In the genomic region with DNA sequence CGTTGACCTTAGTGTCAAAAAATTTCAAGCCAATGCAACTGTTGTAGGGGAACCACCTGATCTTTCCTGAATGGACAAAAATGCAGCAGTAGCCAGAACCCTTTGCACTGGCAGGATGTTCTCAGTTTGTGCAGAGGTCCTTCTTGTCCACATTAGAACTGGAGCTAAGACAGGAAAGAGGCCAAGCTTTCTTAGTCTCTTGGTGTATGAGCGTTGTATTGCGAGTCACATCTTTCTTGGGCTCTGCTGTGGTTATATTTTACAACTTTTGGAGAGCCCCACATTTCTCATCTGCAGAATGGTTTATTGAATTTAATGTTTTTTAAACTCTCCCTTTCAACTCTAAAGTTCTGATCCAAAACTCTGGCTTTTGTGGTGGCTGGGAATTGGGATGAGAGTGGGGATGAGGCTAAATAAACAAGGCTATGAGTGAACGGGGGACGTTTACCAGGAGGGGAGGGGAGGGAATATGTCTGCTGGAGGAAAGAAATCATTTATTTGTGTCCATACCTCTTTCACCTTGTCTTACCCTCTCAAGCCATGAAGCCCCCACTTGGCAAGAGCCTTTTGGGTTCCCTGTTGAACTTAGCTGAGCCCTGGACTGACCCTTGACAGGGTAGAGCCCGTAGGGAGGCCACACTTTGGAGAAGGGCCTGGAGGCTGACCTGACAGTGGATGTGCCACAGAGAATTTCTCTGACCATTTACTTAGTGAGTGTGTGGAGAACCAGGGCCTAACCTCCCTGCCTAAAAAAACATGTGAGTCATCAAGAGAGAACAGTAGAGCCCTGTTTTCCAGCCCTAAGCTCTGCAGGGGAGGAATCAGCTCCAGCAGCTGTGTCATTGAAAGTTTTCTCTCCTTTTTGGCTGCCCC, we compare ENCODE assay signal across 8 cellular contexts. TPM values are rescaled to one million over a fixed set of nuclear protein-coding genes. Genes with fewer than 3 reads are reported as not detected.
DNase-seq lines count a peak whose midpoint lies in the region; ATAC-seq, FAIRE-seq and TF ChIP-seq lines count a peak whose summit lies in the region.

No MANE protein-coding gene starts in this region.

- H3K4me3 ChIP-seq in dorsolateral prefrontal cortex: no peak overlapping the region
- no peak overlapping the region for H3K4me3 ChIP-seq in kidney (ENCODE audit: low read length in 2 of 2)

- no peaks in the 10 kb centered on the region for H3K36me3 Mint-ChIP-seq in natural killer cell treated with Interleukin-12 subunit alpha and Interleukin-12 subunit beta and Interleukin-15 and Interleukin-18, amount 100 ng/mL, for 72 hours

- H3K4me1 ChIP-seq in kidney (ENCODE audit: control insufficient read depth in 1 of 2, insufficient read depth in 1 of 2, low read depth in 1 of 2, low read length in 2 of 2): peaks cover 0 to 1% of the 10 kb centered on the region in 2 donors

- H3K27me3 ChIP-seq in dorsolateral prefrontal cortex: no peaks in the 10 kb centered on the region

- DNase-seq in AG09319 (ENCODE audit: extremely low read depth, low read depth) (peak; percentile 37), NCI-H460 (ENCODE audit: extremely low read depth, low read depth) (peak; percentile 59), dorsolateral prefrontal cortex (peak in 1 of 10 donors; percentile 28), NCI-H1417 (lab: John Stamatoyannopoulos, UW) (no peak), kidney (no peak)
- no peak for DNase-seq in natural killer cell treated with Interleukin-12 subunit alpha and Interleukin-12 subunit beta and Interleukin-15 and Interleukin-18, amount 100 ng/mL, for 72 hours (ENCODE audit: low spot score)

- no peak for TF ChIP-seq CTCF in AG09319 (IDR thresholded peaks at IDR 0.05; ENCODE audit: low read depth, low read length)
- no peak for TF ChIP-seq CTCF in dorsolateral prefrontal cortex (IDR thresholded peaks at IDR 0.05 in 54 of 56, conservative IDR thresholded peaks at IDR 0.05 in 2 of 56; ENCODE audit: low read depth in 1 of 56, partially characterized antibody in 56 of 56)
- no peak for TF ChIP-seq CTCF in kidney (IDR thresholded peaks at IDR 0.05; ENCODE audit: borderline replicate concordance, extremely low read depth, insufficient read depth)

- H3K27ac Mint-ChIP-seq in natural killer cell treated with Interleukin-12 subunit alpha and Interleukin-12 subunit beta and Interleukin-15 and Interleukin-18, amount 100 ng/mL, for 72 hours: peak overlapping the region; percentile 75 to 90

- H3K27ac ChIP-seq in dorsolateral prefrontal cortex: peak overlapping the region in 49 of 59 donors; percentile 6 to 92 (median 65)
- H3K27ac ChIP-seq in kidney (ENCODE audit: low read depth in 2 of 2, low read length in 2 of 2): no peak overlapping the region

- H3K9me3 Mint-ChIP-seq in natural killer cell treated with Interleukin-12 subunit alpha and Interleukin-12 subunit beta and Interleukin-15 and Interleukin-18, amount 100 ng/mL, for 72 hours: peaks cover 2% of the 10 kb centered on the region

- no peaks in the 10 kb centered on the region for H3K9me3 ChIP-seq in kidney (ENCODE audit: control insufficient read depth in 1 of 2, low read length in 2 of 2)

- H3K9ac ChIP-seq in kidney (ENCODE audit: low read length in 2 of 2): no peak overlapping the region

- H3K4me3 Mint-ChIP-seq in natural killer cell treated with Interleukin-12 subunit alpha and Interleukin-12 subunit beta and Interleukin-15 and Interleukin-18, amount 100 ng/mL, for 72 hours: peak overlapping the region; percentile 66

- ATAC-seq in natural killer cell treated with Interleukin-12 subunit alpha and Interleukin-12 subunit beta and Interleukin-15 and Interleukin-18, amount 100 ng/mL, for 72 hours: peak; percentile 64
- no peak for ATAC-seq in GM19351 (IDR thresholded peaks at IDR 0.05; ENCODE audit: unreplicated experiment)
- no peak for ATAC-seq in HG02870 (IDR thresholded peaks at IDR 0.05; ENCODE audit: unreplicated experiment)

- no peaks in the 10 kb centered on the region for H3K27me3 Mint-ChIP-seq in natural killer cell treated with Interleukin-12 subunit alpha and Interleukin-12 subunit beta and Interleukin-15 and Interleukin-18, amount 100 ng/mL, for 72 hours

- FAIRE-seq in kidney (lab: Jason Lieb, UNC): no peak

- intact Hi-C loops in dorsolateral prefrontal cortex (cut with DNase I) (loop anchor here in 1 of 2 donors (10.0 kb wide), 1 partner anchor 537 kb away; no protein-coding TSS in a partner anchor), kidney (cut with DNase I) (loop anchor here (10.0 kb wide), 1 partner anchor 177 kb away; no protein-coding TSS in a partner anchor)

- H3K36me3 ChIP-seq in kidney (ENCODE audit: control insufficient read depth in 1 of 2, insufficient read depth in 2 of 2, low read length in 2 of 2): no peaks in the 10 kb centered on the region

- peaks cover 53 to 57% of the 10 kb centered on the region in 2 donors for H3K4me1 Mint-ChIP-seq in natural killer cell treated with Interleukin-12 subunit alpha and Interleukin-12 subunit beta and Interleukin-15 and Interleukin-18, amount 100 ng/mL, for 72 hours (ENCODE audit: low read depth in 2 of 2)

RNA-seq across cellular contexts. Expression of gene CHI3L2, which starts 0.6 kb away (rescaled TPM):
- total RNA-seq in NCI-H460 (2014; rRNA removed; shearing (Covaris generic)): 0.92 and 1.2 TPM in 2 replicates
- polyA plus RNA-seq in NCI-H460 (2014; cell fraction: nucleus; rRNA removed): not detected in 2 replicates
- total RNA-seq in dorsolateral prefrontal cortex (100 to 1,000 TPM in 2 of 120 experiments, 10 to 100 TPM in 44, 1 to 10 TPM in 66, under 1 TPM in 6, not detected in 2; 0.59 to 922 (median 7.4) TPM), kidney (27.2 TPM)
- total RNA-seq in natural killer cell treated with Interleukin-12 subunit alpha and Interleukin-12 subunit beta and Interleukin-15 and Interleukin-18, amount 100 ng/mL, for 72 hours: 10 to 100 TPM in 1 of 2 donors, 1 to 10 TPM in 1; 4.3 to 30.6 TPM
- polyA plus RNA-seq in kidney (ENCODE audit: insufficient read depth, low read depth, low replicate concordance): 5.8 TPM

RNA-seq across cellular contexts. Expression of gene DENND2D, which starts 27.7 kb away (rescaled TPM):
- total RNA-seq in NCI-H460 (2014; rRNA removed; shearing (Covaris generic)): 0.67 and 1.3 TPM in 2 replicates
- polyA plus RNA-seq in NCI-H460 (2014; cell fraction: nucleus; rRNA removed): 0.19 and 0.93 TPM in 2 replicates
- 10 to 100 TPM in 2 of 120 experiments, 1 to 10 TPM in 117, under 1 TPM in 1; 0.76 to 13.9 (median 3.6) TPM for total RNA-seq in dorsolateral prefrontal cortex
- 100 to 1,000 TPM; 103 to 118 TPM for total RNA-seq in natural killer cell treated with Interleukin-12 subunit alpha and Interleukin-12 subunit beta and Interleukin-15 and Interleukin-18, amount 100 ng/mL, for 72 hours
- total RNA-seq in kidney: 81.0 TPM
- polyA plus RNA-seq in kidney (ENCODE audit: insufficient read depth, low read depth, low replicate concordance): 45.3 TPM

Comparison
In these comparisons a context has a peak if more than half of its experiments do, and no peak if none do; other contexts are left out.
1. DNase-seq: peak in AG09319 (single experiment) and NCI-H460 (single experiment); none in natural killer cell treated with Interleukin-12 subunit alpha and Interleukin-12 subunit beta and Interleukin-15 and Interleukin-18, amount 100 ng/mL, for 72 hours (single experiment), NCI-H1417 (0 of 3) and kidney (single experiment).
2. H3K27ac ChIP-seq: peak in dorsolateral prefrontal cortex (49 of 59); none in kidney (0 of 2).
3. ATAC-seq: peak in natural killer cell treated with Interleukin-12 subunit alpha and Interleukin-12 subunit beta and Interleukin-15 and Interleukin-18, amount 100 ng/mL, for 72 hours (2 of 2); none in GM19351 (single experiment) and HG02870 (single experiment).